Comparison of ENCODE assay signal across 1 cellular context in the genomic region with DNA sequence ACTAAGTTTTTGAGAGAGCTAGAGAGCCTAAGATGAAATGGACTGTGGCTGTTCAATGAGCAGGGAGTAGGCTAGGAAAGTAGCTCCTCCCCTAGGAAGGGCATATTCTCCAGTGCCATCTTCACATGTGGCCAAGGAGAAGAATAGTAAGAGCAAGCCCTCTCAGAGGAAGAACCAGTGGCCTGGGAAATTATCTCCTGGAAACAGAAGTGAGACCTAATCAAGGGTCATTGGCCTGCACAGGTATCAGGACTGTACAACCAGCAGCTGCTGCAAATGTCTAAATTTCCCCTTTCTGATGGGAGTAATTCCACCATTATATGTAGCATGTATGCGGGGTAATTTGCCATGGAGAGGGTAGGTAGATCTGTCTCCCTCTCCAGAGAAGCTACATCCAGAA.
TF ChIP-seq lines count a peak whose summit lies in the region.

No MANE protein-coding gene starts in this region.

TF ChIP-seq in K562, 482 proteins besides CTCF, POLR2A, EP300 and RAD21 (continued from another document and continues in another):
- peak in 1 of 2 experiments; percentile 66; a peak in 1 of 4 replicates for TF ChIP-seq RCOR1 (IDR thresholded peaks at IDR 0.05; ENCODE audit: borderline replicate concordance in 1 of 2, low read depth in 2 of 2, low read length in 2 of 2)
- no peak for TF ChIP-seq LCOR (CRISPR knock-in tag; IDR thresholded peaks at IDR 0.05)
- no peak for TF ChIP-seq ZEB2 (IDR thresholded peaks at IDR 0.05)
- TF ChIP-seq FOXP1 (CRISPR knock-in tag; IDR thresholded peaks at IDR 0.05) = no peak
- TF ChIP-seq ZNF57 (CRISPR knock-in tag; IDR thresholded peaks at IDR 0.05) = no peak
- TF ChIP-seq, protein P1, sequence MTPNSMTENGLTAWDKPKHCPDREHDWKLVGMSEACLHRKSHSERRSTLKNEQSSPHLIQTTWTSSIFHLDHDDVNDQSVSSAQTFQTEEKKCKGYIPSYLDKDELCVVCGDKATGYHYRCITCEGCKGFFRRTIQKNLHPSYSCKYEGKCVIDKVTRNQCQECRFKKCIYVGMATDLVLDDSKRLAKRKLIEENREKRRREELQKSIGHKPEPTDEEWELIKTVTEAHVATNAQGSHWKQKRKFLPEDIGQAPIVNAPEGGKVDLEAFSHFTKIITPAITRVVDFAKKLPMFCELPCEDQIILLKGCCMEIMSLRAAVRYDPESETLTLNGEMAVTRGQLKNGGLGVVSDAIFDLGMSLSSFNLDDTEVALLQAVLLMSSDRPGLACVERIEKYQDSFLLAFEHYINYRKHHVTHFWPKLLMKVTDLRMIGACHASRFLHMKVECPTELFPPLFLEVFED (CRISPR knock-in tag; conservative IDR thresholded peaks at IDR 0.05) = no peak
- TF ChIP-seq CSDE1 (IDR thresholded peaks at IDR 0.05) = no peak
- TF ChIP-seq, protein P2, sequence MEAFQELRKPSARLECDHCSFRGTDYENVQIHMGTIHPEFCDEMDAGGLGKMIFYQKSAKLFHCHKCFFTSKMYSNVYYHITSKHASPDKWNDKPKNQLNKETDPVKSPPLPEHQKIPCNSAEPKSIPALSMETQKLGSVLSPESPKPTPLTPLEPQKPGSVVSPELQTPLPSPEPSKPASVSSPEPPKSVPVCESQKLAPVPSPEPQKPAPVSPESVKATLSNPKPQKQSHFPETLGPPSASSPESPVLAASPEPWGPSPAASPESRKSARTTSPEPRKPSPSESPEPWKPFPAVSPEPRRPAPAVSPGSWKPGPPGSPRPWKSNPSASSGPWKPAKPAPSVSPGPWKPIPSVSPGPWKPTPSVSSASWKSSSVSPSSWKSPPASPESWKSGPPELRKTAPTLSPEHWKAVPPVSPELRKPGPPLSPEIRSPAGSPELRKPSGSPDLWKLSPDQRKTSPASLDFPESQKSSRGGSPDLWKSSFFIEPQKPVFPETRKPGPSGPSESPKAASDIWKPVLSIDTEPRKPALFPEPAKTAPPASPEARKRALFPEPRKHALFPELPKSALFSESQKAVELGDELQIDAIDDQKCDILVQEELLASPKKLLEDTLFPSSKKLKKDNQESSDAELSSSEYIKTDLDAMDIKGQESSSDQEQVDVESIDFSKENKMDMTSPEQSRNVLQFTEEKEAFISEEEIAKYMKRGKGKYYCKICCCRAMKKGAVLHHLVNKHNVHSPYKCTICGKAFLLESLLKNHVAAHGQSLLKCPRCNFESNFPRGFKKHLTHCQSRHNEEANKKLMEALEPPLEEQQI (IDR thresholded peaks at IDR 0.05) = 0 out of 2 replicates have a peak, but pooled peaks have one; percentile 35
- TF ChIP-seq KDM5B (IDR thresholded peaks at IDR 0.05; ENCODE audit: insufficient replicate concordance, low read depth, low read length) = no peak
- no peak for TF ChIP-seq U2AF2 (optimal IDR thresholded peaks at IDR 0.05; ENCODE audit: low read depth, low read length)
- TF ChIP-seq, protein P3, sequence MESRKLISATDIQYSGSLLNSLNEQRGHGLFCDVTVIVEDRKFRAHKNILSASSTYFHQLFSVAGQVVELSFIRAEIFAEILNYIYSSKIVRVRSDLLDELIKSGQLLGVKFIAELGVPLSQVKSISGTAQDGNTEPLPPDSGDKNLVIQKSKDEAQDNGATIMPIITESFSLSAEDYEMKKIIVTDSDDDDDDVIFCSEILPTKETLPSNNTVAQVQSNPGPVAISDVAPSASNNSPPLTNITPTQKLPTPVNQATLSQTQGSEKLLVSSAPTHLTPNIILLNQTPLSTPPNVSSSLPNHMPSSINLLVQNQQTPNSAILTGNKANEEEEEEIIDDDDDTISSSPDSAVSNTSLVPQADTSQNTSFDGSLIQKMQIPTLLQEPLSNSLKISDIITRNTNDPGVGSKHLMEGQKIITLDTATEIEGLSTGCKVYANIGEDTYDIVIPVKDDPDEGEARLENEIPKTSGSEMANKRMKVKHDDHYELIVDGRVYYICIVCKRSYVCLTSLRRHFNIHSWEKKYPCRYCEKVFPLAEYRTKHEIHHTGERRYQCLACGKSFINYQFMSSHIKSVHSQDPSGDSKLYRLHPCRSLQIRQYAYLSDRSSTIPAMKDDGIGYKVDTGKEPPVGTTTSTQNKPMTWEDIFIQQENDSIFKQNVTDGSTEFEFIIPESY (CRISPR knock-in tag; IDR thresholded peaks at IDR 0.05) = no peak
- TF ChIP-seq, protein P4, sequence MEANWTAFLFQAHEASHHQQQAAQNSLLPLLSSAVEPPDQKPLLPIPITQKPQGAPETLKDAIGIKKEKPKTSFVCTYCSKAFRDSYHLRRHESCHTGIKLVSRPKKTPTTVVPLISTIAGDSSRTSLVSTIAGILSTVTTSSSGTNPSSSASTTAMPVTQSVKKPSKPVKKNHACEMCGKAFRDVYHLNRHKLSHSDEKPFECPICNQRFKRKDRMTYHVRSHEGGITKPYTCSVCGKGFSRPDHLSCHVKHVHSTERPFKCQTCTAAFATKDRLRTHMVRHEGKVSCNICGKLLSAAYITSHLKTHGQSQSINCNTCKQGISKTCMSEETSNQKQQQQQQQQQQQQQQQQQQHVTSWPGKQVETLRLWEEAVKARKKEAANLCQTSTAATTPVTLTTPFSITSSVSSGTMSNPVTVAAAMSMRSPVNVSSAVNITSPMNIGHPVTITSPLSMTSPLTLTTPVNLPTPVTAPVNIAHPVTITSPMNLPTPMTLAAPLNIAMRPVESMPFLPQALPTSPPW (CRISPR knock-in tag; IDR thresholded peaks at IDR 0.05) = no peak
- TF ChIP-seq, protein P5, sequence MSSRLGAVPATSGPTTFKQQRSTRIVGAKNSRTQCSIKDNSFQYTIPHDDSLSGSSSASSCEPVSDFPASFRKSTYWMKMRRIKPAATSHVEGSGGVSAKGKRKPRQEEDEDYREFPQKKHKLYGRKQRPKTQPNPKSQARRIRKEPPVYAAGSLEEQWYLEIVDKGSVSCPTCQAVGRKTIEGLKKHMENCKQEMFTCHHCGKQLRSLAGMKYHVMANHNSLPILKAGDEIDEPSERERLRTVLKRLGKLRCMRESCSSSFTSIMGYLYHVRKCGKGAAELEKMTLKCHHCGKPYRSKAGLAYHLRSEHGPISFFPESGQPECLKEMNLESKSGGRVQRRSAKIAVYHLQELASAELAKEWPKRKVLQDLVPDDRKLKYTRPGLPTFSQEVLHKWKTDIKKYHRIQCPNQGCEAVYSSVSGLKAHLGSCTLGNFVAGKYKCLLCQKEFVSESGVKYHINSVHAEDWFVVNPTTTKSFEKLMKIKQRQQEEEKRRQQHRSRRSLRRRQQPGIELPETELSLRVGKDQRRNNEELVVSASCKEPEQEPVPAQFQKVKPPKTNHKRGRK (tag; IDR thresholded peaks at IDR 0.05) = no peak
- TF ChIP-seq CBFA2T3 (IDR thresholded peaks at IDR 0.05) = peak; percentile 96
- TF ChIP-seq, protein P6, sequence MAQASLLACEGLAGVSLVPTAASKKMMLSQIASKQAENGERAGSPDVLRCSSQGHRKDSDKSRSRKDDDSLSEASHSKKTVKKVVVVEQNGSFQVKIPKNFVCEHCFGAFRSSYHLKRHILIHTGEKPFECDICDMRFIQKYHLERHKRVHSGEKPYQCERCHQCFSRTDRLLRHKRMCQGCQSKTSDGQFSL (CRISPR knock-in tag; IDR thresholded peaks at IDR 0.05) = no peak
- TF ChIP-seq, protein P6 (tag; IDR thresholded peaks at IDR 0.05) = no peak
- no peak for TF ChIP-seq RFX5 (IDR thresholded peaks at IDR 0.05; ENCODE audit: low read depth, low read length)
- TF ChIP-seq CBX3 (IDR thresholded peaks at IDR 0.05; ENCODE audit: borderline replicate concordance in 1 of 2, low read length in 2 of 2) = no peak
- TF ChIP-seq PTRF (tag; IDR thresholded peaks at IDR 0.05) = no peak
- 0 out of 2 replicates have a peak, but pooled peaks have one; percentile 45 for TF ChIP-seq NBN (IDR thresholded peaks at IDR 0.05; ENCODE audit: low read depth)
- peak; percentile 95 for TF ChIP-seq TCF3 (CRISPR knock-in tag; IDR thresholded peaks at IDR 0.05)
- 0 out of 2 replicates have a peak, but pooled peaks have one; percentile 28 for TF ChIP-seq BCOR (IDR thresholded peaks at IDR 0.05)
- TF ChIP-seq ZNF707 (CRISPR knock-in tag; conservative IDR thresholded peaks at IDR 0.05) = no peak
- peak; percentile 39; the same call in 1 of the 2 replicates for TF ChIP-seq ZNF644 (tag; IDR thresholded peaks at IDR 0.05; ENCODE audit: low read depth)
- TF ChIP-seq ZNF316 (IDR thresholded peaks at IDR 0.05) = no peak
- TF ChIP-seq SMAD4 (CRISPR knock-in tag; conservative IDR thresholded peaks at IDR 0.05) = no peak
- TF ChIP-seq, protein P7, sequence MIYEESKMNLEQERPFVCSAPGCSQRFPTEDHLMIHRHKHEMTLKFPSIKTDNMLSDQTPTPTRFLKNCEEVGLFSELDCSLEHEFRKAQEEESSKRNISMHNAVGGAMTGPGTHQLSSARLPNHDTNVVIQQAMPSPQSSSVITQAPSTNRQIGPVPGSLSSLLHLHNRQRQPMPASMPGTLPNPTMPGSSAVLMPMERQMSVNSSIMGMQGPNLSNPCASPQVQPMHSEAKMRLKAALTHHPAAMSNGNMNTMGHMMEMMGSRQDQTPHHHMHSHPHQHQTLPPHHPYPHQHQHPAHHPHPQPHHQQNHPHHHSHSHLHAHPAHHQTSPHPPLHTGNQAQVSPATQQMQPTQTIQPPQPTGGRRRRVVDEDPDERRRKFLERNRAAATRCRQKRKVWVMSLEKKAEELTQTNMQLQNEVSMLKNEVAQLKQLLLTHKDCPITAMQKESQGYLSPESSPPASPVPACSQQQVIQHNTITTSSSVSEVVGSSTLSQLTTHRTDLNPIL (CRISPR knock-in tag; IDR thresholded peaks at IDR 0.05) = no peak
- no peak for TF ChIP-seq ZSCAN29 (IDR thresholded peaks at IDR 0.05)
- no peak for TF ChIP-seq ETV1 (tag; conservative IDR thresholded peaks at IDR 0.05; ENCODE audit: low read depth)
- TF ChIP-seq ASH1L (IDR thresholded peaks at IDR 0.05; ENCODE audit: borderline replicate concordance, low read depth, partially characterized antibody) = no peak
- TF ChIP-seq ZNF232 (CRISPR knock-in tag; IDR thresholded peaks at IDR 0.05) = no peak
- no peak for TF ChIP-seq SIRT6 (IDR thresholded peaks at IDR 0.05; ENCODE audit: low read depth, low read length)
- TF ChIP-seq XRCC3 (IDR thresholded peaks at IDR 0.05) = no peak
- no peak for TF ChIP-seq SP1 (CRISPR knock-in tag; IDR thresholded peaks at IDR 0.05)
- no peak for TF ChIP-seq SAFB (IDR thresholded peaks at IDR 0.05; ENCODE audit: borderline replicate concordance, low read depth, low read length)
- peak; percentile 89 for TF ChIP-seq SMARCE1 (IDR thresholded peaks at IDR 0.05)
- TF ChIP-seq ZNF717 (CRISPR knock-in tag; IDR thresholded peaks at IDR 0.05) = no peak
- no peak for TF ChIP-seq ZBED1 (IDR thresholded peaks at IDR 0.05)
- TF ChIP-seq, protein P8, sequence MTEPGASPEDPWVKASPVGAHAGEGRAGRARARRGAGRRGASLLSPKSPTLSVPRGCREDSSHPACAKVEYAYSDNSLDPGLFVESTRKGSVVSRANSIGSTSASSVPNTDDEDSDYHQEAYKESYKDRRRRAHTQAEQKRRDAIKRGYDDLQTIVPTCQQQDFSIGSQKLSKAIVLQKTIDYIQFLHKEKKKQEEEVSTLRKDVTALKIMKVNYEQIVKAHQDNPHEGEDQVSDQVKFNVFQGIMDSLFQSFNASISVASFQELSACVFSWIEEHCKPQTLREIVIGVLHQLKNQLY (CRISPR knock-in tag; conservative IDR thresholded peaks at IDR 0.05) = no peak
- TF ChIP-seq GATAD2B (IDR thresholded peaks at IDR 0.05; ENCODE audit: borderline replicate concordance) = 0 out of 2 replicates have a peak, but pooled peaks have one; percentile 11
- no peak for TF ChIP-seq GTF2A2 (tag; IDR thresholded peaks at IDR 0.05)
- no peak for TF ChIP-seq ATF7 (IDR thresholded peaks at IDR 0.05)
- TF ChIP-seq, protein P9, sequence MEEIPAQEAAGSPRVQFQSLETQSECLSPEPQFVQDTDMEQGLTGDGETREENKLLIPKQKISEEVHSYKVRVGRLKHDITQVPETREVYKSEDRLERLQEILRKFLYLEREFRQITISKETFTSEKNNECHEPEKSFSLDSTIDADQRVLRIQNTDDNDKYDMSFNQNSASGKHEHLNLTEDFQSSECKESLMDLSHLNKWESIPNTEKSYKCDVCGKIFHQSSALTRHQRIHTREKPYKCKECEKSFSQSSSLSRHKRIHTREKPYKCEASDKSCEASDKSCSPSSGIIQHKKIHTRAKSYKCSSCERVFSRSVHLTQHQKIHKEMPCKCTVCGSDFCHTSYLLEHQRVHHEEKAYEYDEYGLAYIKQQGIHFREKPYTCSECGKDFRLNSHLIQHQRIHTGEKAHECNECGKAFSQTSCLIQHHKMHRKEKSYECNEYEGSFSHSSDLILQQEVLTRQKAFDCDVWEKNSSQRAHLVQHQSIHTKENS (CRISPR knock-in tag; IDR thresholded peaks at IDR 0.05) = no peak
- TF ChIP-seq, protein P10, sequence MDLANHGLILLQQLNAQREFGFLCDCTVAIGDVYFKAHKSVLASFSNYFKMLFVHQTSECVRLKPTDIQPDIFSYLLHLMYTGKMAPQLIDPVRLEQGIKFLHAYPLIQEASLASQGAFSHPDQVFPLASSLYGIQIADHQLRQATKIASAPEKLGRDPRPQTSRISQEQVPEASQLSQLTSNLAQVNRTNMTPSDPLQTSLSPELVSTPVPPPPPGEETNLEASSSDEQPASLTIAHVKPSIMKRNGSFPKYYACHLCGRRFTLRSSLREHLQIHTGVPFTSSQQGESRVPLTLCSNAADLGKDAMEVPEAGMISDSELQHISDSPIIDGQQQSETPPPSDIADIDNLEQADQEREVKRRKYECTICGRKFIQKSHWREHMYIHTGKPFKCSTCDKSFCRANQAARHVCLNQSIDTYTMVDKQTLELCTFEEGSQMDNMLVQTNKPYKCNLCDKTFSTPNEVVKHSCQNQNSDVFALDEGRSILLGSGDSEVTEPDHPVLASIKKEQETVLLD (IDR thresholded peaks at IDR 0.05) = no peak; the same call in 1 of the 2 replicates
- TF ChIP-seq ZZZ3 (IDR thresholded peaks at IDR 0.05) = no peak
- no peak for TF ChIP-seq ZNF24 (IDR thresholded peaks at IDR 0.05)
- TF ChIP-seq, protein P11, sequence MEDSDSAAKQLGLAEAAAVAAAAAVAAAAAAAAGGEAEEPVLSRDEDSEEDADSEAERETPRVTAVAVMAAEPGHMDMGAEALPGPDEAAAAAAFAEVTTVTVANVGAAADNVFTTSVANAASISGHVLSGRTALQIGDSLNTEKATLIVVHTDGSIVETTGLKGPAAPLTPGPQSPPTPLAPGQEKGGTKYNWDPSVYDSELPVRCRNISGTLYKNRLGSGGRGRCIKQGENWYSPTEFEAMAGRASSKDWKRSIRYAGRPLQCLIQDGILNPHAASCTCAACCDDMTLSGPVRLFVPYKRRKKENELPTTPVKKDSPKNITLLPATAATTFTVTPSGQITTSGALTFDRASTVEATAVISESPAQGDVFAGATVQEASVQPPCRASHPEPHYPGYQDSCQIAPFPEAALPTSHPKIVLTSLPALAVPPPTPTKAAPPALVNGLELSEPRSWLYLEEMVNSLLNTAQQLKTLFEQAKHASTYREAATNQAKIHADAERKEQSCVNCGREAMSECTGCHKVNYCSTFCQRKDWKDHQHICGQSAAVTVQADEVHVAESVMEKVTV (CRISPR knock-in tag; IDR thresholded peaks at IDR 0.05) = no peak
- peak; percentile 74; the same call in 1 of the 2 replicates for TF ChIP-seq CC2D1A (IDR thresholded peaks at IDR 0.05)
